In genomic region chr1:166538646-166539045, GRCh38 we compare ENCODE assay signal across 19 cellular contexts.
A peak's percentile ranks its signal among the peaks of the same experiment; 100 is the strongest.
DNase-seq lines count a peak whose midpoint lies in the region; FAIRE-seq lines count a peak whose summit lies in the region.
"Had no signal": no experiment of that assay in that cellular context is flagged by ENCODE, and none has a peak within 500 bp of the region (broad histone marks: within the 10 kb centered on the region; RNA-seq: fewer than 3 reads in every experiment).

No MANE protein-coding gene starts in this region.

- FAIRE-seq in G401.6 (lab: Jason Lieb, UNC) (peak; percentile 64), TTC549 (lab: Jason Lieb, UNC) (peak; percentile 94), endometrium (lab: Jason Lieb, UNC) (peak; percentile 94)
- FAIRE-seq: GM12878, GM19239, H1 had no signal

- H3K4me1 Mint-ChIP-seq in activated naive CD8-positive, alpha-beta T cell treated with anti-CD3 and anti-CD28 coated beads for 36 hours, result no peaks in the 10 kb centered on the region
- H3K4me1 Mint-ChIP-seq: CD14-positive monocyte; CD4-positive, alpha-beta memory T cell had no signal

- no peak overlapping the region for H3K4me3 Mint-ChIP-seq in activated naive CD8-positive, alpha-beta T cell treated with anti-CD3 and anti-CD28 coated beads for 36 hours
- H3K4me3 Mint-ChIP-seq: CD14-positive monocyte; CD4-positive, alpha-beta memory T cell had no signal

- no peak for DNase-seq in GDM1 (lab: John Stamatoyannopoulos, UW)
- no peak for DNase-seq in CD1c-positive myeloid dendritic cell (ENCODE audit: extremely low spot score)
- no peak for DNase-seq in activated naive CD8-positive, alpha-beta T cell treated with anti-CD3 and anti-CD28 coated beads for 36 hours
- DNase-seq: BE2C; Calu3; CD4-positive, alpha-beta memory T cell; COR-L47; DMS53; DMS79 treated with DMSO at 0.1 percent for 48 hours; GM23248; H7; HCEC 1CT had no signal

- no peaks in the 10 kb centered on the region for H3K36me3 Mint-ChIP-seq in activated naive CD8-positive, alpha-beta T cell treated with anti-CD3 and anti-CD28 coated beads for 36 hours
- H3K36me3 Mint-ChIP-seq: CD14-positive monocyte; CD4-positive, alpha-beta memory T cell had no signal

- peaks cover 5% of the 10 kb centered on the region for H3K9me3 Mint-ChIP-seq in activated naive CD8-positive, alpha-beta T cell treated with anti-CD3 and anti-CD28 coated beads for 36 hours

- peaks cover 18% of the 10 kb centered on the region for H3K27me3 Mint-ChIP-seq in activated naive CD8-positive, alpha-beta T cell treated with anti-CD3 and anti-CD28 coated beads for 36 hours

- no peak overlapping the region for H3K27ac Mint-ChIP-seq in activated naive CD8-positive, alpha-beta T cell treated with anti-CD3 and anti-CD28 coated beads for 36 hours
- H3K27ac Mint-ChIP-seq: CD14-positive monocyte; CD4-positive, alpha-beta memory T cell had no signal
